ENCODE assay signal across 8 cellular contexts in genomic region chrX:52958113-52959010, GRCh38. TPM values are rescaled to one million over a fixed set of nuclear protein-coding genes. Genes with fewer than 3 reads are reported as not detected.
DNase-seq lines count a peak whose midpoint lies in the region; ATAC-seq, FAIRE-seq and TF ChIP-seq lines count a peak whose summit lies in the region.
"Not testable (repeated sequence)": the region's sequence is repeated elsewhere in the genome, so short reads cannot be mapped to it uniquely, and the experiment has no call there.

FAM156A (minus strand) TSS chrX:52958518; CDS start chrX:52948588, 9,930 bp downstream.

- H3K79me2 ChIP-seq in HepG2 (ENCODE audit: insufficient read depth, low read length): not testable (repeated sequence)

- H3K4me3 ChIP-seq in CD8-positive, alpha-beta T cell (ENCODE audit: low read depth, low read length); HepG2 (replicated peaks in 1 of 3; ENCODE audit: insufficient read depth in 1 of 3, low read depth in 2 of 3, low read length in 3 of 3); spleen: not testable (repeated sequence)

- not testable (repeated sequence) for H3K4me1 ChIP-seq in CD8-positive, alpha-beta T cell (ENCODE audit: insufficient read depth, low read length); HepG2 (ENCODE audit: insufficient read depth, low read length); spleen

- not testable (repeated sequence) for H3K36me3 ChIP-seq in CD8-positive, alpha-beta T cell (ENCODE audit: insufficient read depth, low read length); HepG2 (replicated peaks in 1 of 2; ENCODE audit: control insufficient read depth in 1 of 2, insufficient read depth in 2 of 2, low read length in 2 of 2); spleen

- not testable (repeated sequence) for BruUV-seq in HepG2 (replicated peaks; lab: Mats Ljungman, UMichigan)

- not testable (repeated sequence) for H3K9me3 ChIP-seq in CD8-positive, alpha-beta T cell (ENCODE audit: low read length); HepG2 (ENCODE audit: low read length); spleen

- H2AFZ ChIP-seq in HepG2 (ENCODE audit: low read length): not testable (repeated sequence)

- CTCF ChIA-PET in CD8-positive, alpha-beta T cell (lab: Charles Lee); WTC11 (lab: Charles Lee); HepG2 (lab: Yijun Ruan, JAX; ENCODE audit: low intra/inter-chr PET ratio, low total read pairs): not testable (repeated sequence)

- H3K4me1 Mint-ChIP-seq in CD8-positive, alpha-beta T cell (ENCODE audit: low read depth); WTC11; chondrocyte (ENCODE audit: low read depth): not testable (repeated sequence)

- not testable (repeated sequence) for TF ChIP-seq RAD21 in HepG2 (CRISPR knock-in tag; IDR thresholded peaks at IDR 0.05)

- peak; percentile 87 for ATAC-seq in CD8-positive, alpha-beta T cell
- ATAC-seq in GM19324 (IDR thresholded peaks at IDR 0.05; ENCODE audit: low FRiP score, unreplicated experiment) (peak; percentile 88), HG02571 (IDR thresholded peaks at IDR 0.05; ENCODE audit: unreplicated experiment) (peak; percentile 81), HG03280 (IDR thresholded peaks at IDR 0.05; ENCODE audit: unreplicated experiment) (peak; percentile 87), WTC11 (peak; percentile 80), HepG2 (peak; percentile 89)

- H3K27me3 Mint-ChIP-seq in CD8-positive, alpha-beta T cell (ENCODE audit: low read depth); WTC11 (ENCODE audit: low read depth); chondrocyte (ENCODE audit: low read depth): not testable (repeated sequence)

- not testable (repeated sequence) for H3K27me3 ChIP-seq in CD8-positive, alpha-beta T cell (ENCODE audit: insufficient read depth, low read length); HepG2 (ENCODE audit: control insufficient read depth in 1 of 2, insufficient read depth in 2 of 2, low read length in 2 of 2); spleen (replicated peaks in 1 of 7)

- POLR2A ChIA-PET in CD8-positive, alpha-beta T cell (lab: Charles Lee); WTC11 (lab: Charles Lee); HepG2 (lab: Yijun Ruan, JAX): not testable (repeated sequence)

- not testable (repeated sequence) for DNase-seq in CD8-positive, alpha-beta T cell; WTC11 (ENCODE audit: low spot score); chondrocyte (ENCODE audit: low spot score); HepG2 (ENCODE audit: low spot score); spleen

- intact Hi-C loops in CD8-positive, alpha-beta T cell (cut with DNase I, micrococcal nuclease); HepG2 (cut with micrococcal nuclease; ENCODE audit: unreplicated experiment); spleen (cut with DNase I; ENCODE audit: low total_unique reads): not testable (repeated sequence)

- not testable (repeated sequence) for TF ChIP-seq POLR2A in HepG2 (IDR thresholded peaks at IDR 0.05; ENCODE audit: insufficient read depth in 1 of 2, low read depth in 2 of 2, low read length in 2 of 2); spleen (IDR thresholded peaks at IDR 0.05)

- not testable (repeated sequence) for H3K27ac Mint-ChIP-seq in CD8-positive, alpha-beta T cell; WTC11; chondrocyte (ENCODE audit: unreplicated experiment)

- not testable (repeated sequence) for H3K4me3 Mint-ChIP-seq in CD8-positive, alpha-beta T cell; WTC11; chondrocyte (ENCODE audit: unreplicated experiment)

- H3K9ac ChIP-seq in HepG2 (ENCODE audit: insufficient read depth, low read depth, low read length): not testable (repeated sequence)

- in situ Hi-C loops in HepG2 (cut with HindIII; ENCODE audit: extremely low pct_ligation_motif_present, low pct_unique_long_range_greater_than_20kb): not testable (repeated sequence)

- no CpG with 5 or more reads among the region's 91 CpGs for WGBS in HepG2 (ENCODE audit: low lambda C conversion rate)
- WGBS in spleen, 5 donors: no CpG with 5 or more reads among the region's 91 CpGs

- not testable (repeated sequence) for TF ChIP-seq EP300 in HepG2 (IDR thresholded peaks at IDR 0.05; ENCODE audit: low read depth in 2 of 2, low read length in 2 of 2); HepG2 (CRISPR knock-in tag; IDR thresholded peaks at IDR 0.05; ENCODE audit: borderline replicate concordance)

- not testable (repeated sequence) for H3K36me3 Mint-ChIP-seq in CD8-positive, alpha-beta T cell; WTC11; chondrocyte (ENCODE audit: low read depth)

- not testable (repeated sequence) for H3K9me3 Mint-ChIP-seq in CD8-positive, alpha-beta T cell; WTC11; chondrocyte (ENCODE audit: low read depth)

- not testable (repeated sequence) for TF ChIP-seq CTCF in CD8-positive, alpha-beta T cell (IDR thresholded peaks at IDR 0.05); WTC11 (IDR thresholded peaks at IDR 0.05); chondrocyte (IDR thresholded peaks at IDR 0.05); HepG2 (CRISPR knock-in tag; IDR thresholded peaks at IDR 0.05); spleen (IDR thresholded peaks at IDR 0.05 in 8 of 11, conservative IDR thresholded peaks at IDR 0.05 in 3 of 11)

- not testable (repeated sequence) for H4K20me1 ChIP-seq in HepG2 (ENCODE audit: insufficient read depth, low read length)

- peak; percentile 88 for FAIRE-seq in HepG2 (lab: Jason Lieb, UNC)

- not testable (repeated sequence) for H3K27ac ChIP-seq in CD8-positive, alpha-beta T cell (ENCODE audit: low read depth, low read length); HepG2 (ENCODE audit: extremely low read length, insufficient read depth, low read length); spleen

- not testable (repeated sequence) for H3K4me2 ChIP-seq in HepG2 (ENCODE audit: low read depth, low read length)

RNA-seq across cellular contexts. Expression of gene FAM156A, which starts in this region (rescaled TPM):
- total RNA-seq in CD8-positive, alpha-beta T cell: 10 to 100 TPM in 1 of 2 experiments, 1 to 10 TPM in 1; 9.7 to 11.4 TPM
- total RNA-seq in WTC11 (2021): 14.0 to 15.4 TPM (median 15.3 TPM) in 3 replicates
- total RNA-seq in chondrocyte: 23.8 to 39.9 TPM (median 25.2 TPM) in 3 replicates
- total RNA-seq in HepG2 (2016; rRNA removed; fragmentation: Illumina TruSeq; extraction: Trizol): 7.2 and 15.4 TPM in 2 replicates
- 2.1 and 2.3 TPM in 2 replicates for total RNA-seq in HepG2 (2016; cell fraction: cytosol; rRNA removed; fragmentation: Illumina TruSeq; extraction: Trizol; ENCODE audit: low read depth)
- 7.6 and 13.8 TPM in 2 replicates for total RNA-seq in HepG2 (2016; cell fraction: insoluble cytoplasmic fraction; rRNA removed; fragmentation: Illumina TruSeq; extraction: Trizol)
- total RNA-seq in HepG2 (2016; cell fraction: membrane; rRNA removed; fragmentation: Illumina TruSeq; extraction: Trizol): 1.9 and 5.9 TPM in 2 replicates
- 15.4 and 17.3 TPM in 2 replicates for total RNA-seq in HepG2 (2016; cell fraction: nucleus; rRNA removed; fragmentation: Illumina TruSeq; extraction: Trizol)
- 53.8 and 57.9 TPM in 2 replicates for polyA plus RNA-seq in HepG2 (2011; rRNA removed)
- 29.2 and 34.5 TPM in 2 replicates for polyA plus RNA-seq in HepG2 (2011; cell fraction: cytosol; rRNA removed)
- polyA plus RNA-seq in HepG2 (2011; cell fraction: nucleus; rRNA removed): 350 and 359 TPM in 2 replicates
- polyA plus RNA-seq in HepG2 (2012): 35.7 and 50.7 TPM in 2 replicates
- 0.57 and 0.66 TPM in 2 replicates for polyA plus RNA-seq in HepG2 (2016; cell fraction: cytosol; fragmentation: Illumina TruSeq; extraction: Trizol; ENCODE audit: low read depth)
- 6.2 and 6.3 TPM in 2 replicates for polyA plus RNA-seq in HepG2 (2016; cell fraction: insoluble cytoplasmic fraction; fragmentation: Illumina TruSeq; extraction: Trizol; ENCODE audit: low read depth)
- polyA plus RNA-seq in HepG2 (2016; cell fraction: membrane; fragmentation: Illumina TruSeq; extraction: Trizol; ENCODE audit: low read depth): 1.8 and 2.6 TPM in 2 replicates
- 85.4 and 94.3 TPM in 2 replicates for polyA plus RNA-seq in HepG2 (2016; cell fraction: nucleus; fragmentation: Illumina TruSeq; extraction: Trizol; ENCODE audit: insufficient read depth, low read depth)
- polyA minus RNA-seq in HepG2 (2011; rRNA and poly(A)+ RNA removed; ENCODE audit: low replicate concordance): 15.3 and 25.8 TPM in 2 replicates
- polyA minus RNA-seq in HepG2 (2011; cell fraction: cytosol; rRNA and poly(A)+ RNA removed): 9.8 and 10.2 TPM in 2 replicates
- polyA minus RNA-seq in HepG2 (2011; cell fraction: nucleus; rRNA and poly(A)+ RNA removed): 62.5 and 68.2 TPM in 2 replicates
- total RNA-seq in spleen: 10 to 100 TPM; 18.3 to 29.7 (median 25.9) TPM
- polyA plus RNA-seq in spleen: 10 to 100 TPM in 2 of 3 donors, 1 to 10 TPM in 1; 9.0 to 15.1 (median 10.5) TPM
